15 cellular contexts compared by ENCODE assay signal in genomic region chrX:30521440-30522182, GRCh38. TPM values are rescaled to one million over a fixed set of nuclear protein-coding genes. Genes with fewer than 3 reads are reported as not detected.
DNase-seq lines count a peak whose midpoint lies in the region; ATAC-seq and TF ChIP-seq lines count a peak whose summit lies in the region.
"Had no signal": no experiment of that assay in that cellular context is flagged by ENCODE, and none has a peak within 500 bp of the region (broad histone marks: within the 10 kb centered on the region; RNA-seq: fewer than 3 reads in every experiment).

No MANE protein-coding gene starts in this region.

- H3K9me3 Mint-ChIP-seq in neural progenitor cell, result no peaks in the 10 kb centered on the region
- H3K9me3 Mint-ChIP-seq in activated CD4-positive, alpha-beta T cell treated with anti-CD3 and anti-CD28 coated beads, Interleukin-2, amount 10 ng/mL, durations not matched to agents 7 days and 5 days, result no peaks in the 10 kb centered on the region
- no peaks in the 10 kb centered on the region for H3K9me3 Mint-ChIP-seq in endothelial cell (ENCODE audit: unreplicated experiment)
- H3K9me3 Mint-ChIP-seq: activated naive CD8-positive, alpha-beta T cell treated with anti-CD3 and anti-CD28 coated beads, Interleukin-2, amount 10 ng/mL, durations not matched to agents 7 days and 5 days; CD8-positive, alpha-beta T cell had no signal

- H3K36me3 Mint-ChIP-seq in neural progenitor cell (no peaks in the 10 kb centered on the region), endothelial cell (ENCODE audit: low read depth, unreplicated experiment) (no peaks in the 10 kb centered on the region)
- no peaks in the 10 kb centered on the region for H3K36me3 Mint-ChIP-seq in activated CD4-positive, alpha-beta T cell treated with anti-CD3 and anti-CD28 coated beads, Interleukin-2, amount 10 ng/mL, durations not matched to agents 7 days and 5 days (ENCODE audit: low read depth)
- H3K36me3 Mint-ChIP-seq: activated naive CD8-positive, alpha-beta T cell treated with anti-CD3 and anti-CD28 coated beads, Interleukin-2, amount 10 ng/mL, durations not matched to agents 7 days and 5 days; CD8-positive, alpha-beta T cell had no signal

- no peaks in the 10 kb centered on the region for H3K79me2 ChIP-seq in neural progenitor cell (ENCODE audit: low read depth)

- H3K27ac Mint-ChIP-seq in neural progenitor cell (no peak overlapping the region), endothelial cell (ENCODE audit: unreplicated experiment) (no peak overlapping the region)
- H3K27ac Mint-ChIP-seq in activated CD4-positive, alpha-beta T cell treated with anti-CD3 and anti-CD28 coated beads, Interleukin-2, amount 10 ng/mL, durations not matched to agents 7 days and 5 days, result no peak overlapping the region
- H3K27ac Mint-ChIP-seq: activated naive CD8-positive, alpha-beta T cell treated with anti-CD3 and anti-CD28 coated beads, Interleukin-2, amount 10 ng/mL, durations not matched to agents 7 days and 5 days; CD8-positive, alpha-beta T cell had no signal

- H3K4me3 ChIP-seq in RWPE2 (ENCODE audit: severe bottlenecking), result no peak overlapping the region
- no peak overlapping the region for H3K4me3 ChIP-seq in neural progenitor cell
- H3K4me3 ChIP-seq: dorsolateral prefrontal cortex had no signal

- no peaks in the 10 kb centered on the region for H4K20me1 ChIP-seq in neural progenitor cell (ENCODE audit: low read depth)

- H3K27me3 Mint-ChIP-seq in neural progenitor cell (ENCODE audit: insufficient read depth, low read depth), result no peaks in the 10 kb centered on the region
- no peaks in the 10 kb centered on the region for H3K27me3 Mint-ChIP-seq in activated CD4-positive, alpha-beta T cell treated with anti-CD3 and anti-CD28 coated beads, Interleukin-2, amount 10 ng/mL, durations not matched to agents 7 days and 5 days
- H3K27me3 Mint-ChIP-seq in endothelial cell (ENCODE audit: unreplicated experiment), result no peaks in the 10 kb centered on the region
- H3K27me3 Mint-ChIP-seq: activated naive CD8-positive, alpha-beta T cell treated with anti-CD3 and anti-CD28 coated beads, Interleukin-2, amount 10 ng/mL, durations not matched to agents 7 days and 5 days had no signal

- H3K4me3 Mint-ChIP-seq in neural progenitor cell (peak overlapping the region; percentile 9), endothelial cell (ENCODE audit: unreplicated experiment) (no peak overlapping the region)
- no peak overlapping the region for H3K4me3 Mint-ChIP-seq in activated CD4-positive, alpha-beta T cell treated with anti-CD3 and anti-CD28 coated beads, Interleukin-2, amount 10 ng/mL, durations not matched to agents 7 days and 5 days
- H3K4me3 Mint-ChIP-seq: activated naive CD8-positive, alpha-beta T cell treated with anti-CD3 and anti-CD28 coated beads, Interleukin-2, amount 10 ng/mL, durations not matched to agents 7 days and 5 days; CD8-positive, alpha-beta T cell had no signal

- TF ChIP-seq CTCF in RWPE2 (IDR thresholded peaks at IDR 0.05; ENCODE audit: poor library complexity, severe bottlenecking), result no peak
- TF ChIP-seq CTCF in neural progenitor cell (IDR thresholded peaks at IDR 0.05), result no peak
- TF ChIP-seq CTCF in endothelial cell (IDR thresholded peaks at IDR 0.05; ENCODE audit: unreplicated experiment), result no peak

- POLR2A ChIA-PET in activated CD4-positive, alpha-beta T cell treated with anti-CD3 and anti-CD28 coated beads, Interleukin-2, amount 10 ng/mL, durations not matched to agents 7 days and 5 days (lab: Charles Lee), result no interaction called here

- H3F3A ChIP-seq in neural progenitor cell (ENCODE audit: low read depth), result no peaks in the 10 kb centered on the region

- no peak overlapping the region for H3K27ac ChIP-seq in RWPE2 (ENCODE audit: poor library complexity, severe bottlenecking)
- no peak overlapping the region for H3K27ac ChIP-seq in neural progenitor cell
- H3K27ac ChIP-seq: dorsolateral prefrontal cortex had no signal

- peak; percentile 79 for DNase-seq in ELR (ENCODE audit: low read depth)
- DNase-seq in RWPE2 (ENCODE audit: low spot score), result no peak
- DNase-seq in fibroblast of gingiva (ENCODE audit: low read depth), result peak; percentile 18
- DNase-seq in neural progenitor cell (ENCODE audit: low spot score), result peak; percentile 25
- DNase-seq in hippocampal formation (lab: John Stamatoyannopoulos, UW), result no peak
- no peak for DNase-seq in activated CD4-positive, alpha-beta T cell treated with anti-CD3 and anti-CD28 coated beads, Interleukin-2, amount 10 ng/mL, durations not matched to agents 7 days and 5 days
- no peak for DNase-seq in endothelial cell (ENCODE audit: low spot score)
- DNase-seq: activated CD4-positive, CD25-positive, alpha-beta regulatory T cell treated with anti-CD3 and anti-CD28 coated beads, Interleukin-2, amount 50 U/mL, for 72 hours; activated naive CD8-positive, alpha-beta T cell treated with anti-CD3 and anti-CD28 coated beads, Interleukin-2, amount 10 ng/mL, durations not matched to agents 7 days and 5 days; CD8-positive, alpha-beta T cell; dorsolateral prefrontal cortex; glutamatergic neuron; left colon; small intestine had no signal

- H2AFZ ChIP-seq in neural progenitor cell (replicated peaks), result no peak overlapping the region

- H3K9ac ChIP-seq in neural progenitor cell, result no peak overlapping the region

- H3K4me1 Mint-ChIP-seq in neural progenitor cell, result peaks cover 13% of the 10 kb centered on the region
- H3K4me1 Mint-ChIP-seq in activated CD4-positive, alpha-beta T cell treated with anti-CD3 and anti-CD28 coated beads, Interleukin-2, amount 10 ng/mL, durations not matched to agents 7 days and 5 days, result no peaks in the 10 kb centered on the region
- H3K4me1 Mint-ChIP-seq in endothelial cell (ENCODE audit: unreplicated experiment), result no peaks in the 10 kb centered on the region
- H3K4me1 Mint-ChIP-seq: activated naive CD8-positive, alpha-beta T cell treated with anti-CD3 and anti-CD28 coated beads, Interleukin-2, amount 10 ng/mL, durations not matched to agents 7 days and 5 days had no signal

- no peaks in the 10 kb centered on the region for H3K27me3 ChIP-seq in RWPE2 (ENCODE audit: insufficient read depth, poor library complexity, severe bottlenecking)
- H3K27me3 ChIP-seq in neural progenitor cell, result no peaks in the 10 kb centered on the region

- CTCF ChIA-PET in activated CD4-positive, alpha-beta T cell treated with anti-CD3 and anti-CD28 coated beads, Interleukin-2, amount 10 ng/mL, durations not matched to agents 7 days and 5 days (lab: Charles Lee), result no interaction called here

- no peak overlapping the region for H3K4me2 ChIP-seq in neural progenitor cell

- H3K4me1 ChIP-seq in RWPE2 (ENCODE audit: insufficient read depth, poor library complexity, severe bottlenecking), result no peaks in the 10 kb centered on the region
- H3K4me1 ChIP-seq in neural progenitor cell, result no peaks in the 10 kb centered on the region

- H3K9me3 ChIP-seq in RWPE2 (ENCODE audit: severe bottlenecking) (no peaks in the 10 kb centered on the region), neural progenitor cell (ENCODE audit: low read depth) (peaks cover 3% of the 10 kb centered on the region)

- H3K36me3 ChIP-seq in RWPE2 (ENCODE audit: low read depth) (no peaks in the 10 kb centered on the region), neural progenitor cell (no peaks in the 10 kb centered on the region)

- ATAC-seq in RWPE2 (ENCODE audit: low read depth) (0 out of 3 replicates have a peak, but pooled peaks have one; percentile 48), GM19455 (IDR thresholded peaks at IDR 0.05; ENCODE audit: unreplicated experiment) (no peak)
- ATAC-seq: CD8-positive, alpha-beta T cell; left colon had no signal

RNA-seq across cellular contexts. Expression of gene TASL, which starts 56.0 kb away (rescaled TPM):
- total RNA-seq in neural progenitor cell (ENCODE audit: low replicate concordance) (not detected in 2 replicates), endothelial cell (ENCODE audit: unreplicated experiment) (not detected)
- total RNA-seq in activated CD4-positive, alpha-beta T cell treated with anti-CD3 and anti-CD28 coated beads, Interleukin-2, amount 10 ng/mL, durations not matched to agents 7 days and 5 days, result 1 to 10 TPM; 5.9 to 6.2 TPM

Comparison
In these comparisons a context has a peak if more than half of its experiments do, and no peak if none do; other contexts are left out.
1. DNase-seq: peak in ELR (single experiment), fibroblast of gingiva (single experiment) and neural progenitor cell (single experiment); none in RWPE2 (single experiment), hippocampal formation (0 of 2), activated CD4-positive, alpha-beta T cell treated with anti-CD3 and anti-CD28 coated beads, Interleukin-2, amount 10 ng/mL, durations not matched to agents 7 days and 5 days (single experiment) and endothelial cell (single experiment).